16 cellular contexts compared by ENCODE assay signal in the genomic region with DNA sequence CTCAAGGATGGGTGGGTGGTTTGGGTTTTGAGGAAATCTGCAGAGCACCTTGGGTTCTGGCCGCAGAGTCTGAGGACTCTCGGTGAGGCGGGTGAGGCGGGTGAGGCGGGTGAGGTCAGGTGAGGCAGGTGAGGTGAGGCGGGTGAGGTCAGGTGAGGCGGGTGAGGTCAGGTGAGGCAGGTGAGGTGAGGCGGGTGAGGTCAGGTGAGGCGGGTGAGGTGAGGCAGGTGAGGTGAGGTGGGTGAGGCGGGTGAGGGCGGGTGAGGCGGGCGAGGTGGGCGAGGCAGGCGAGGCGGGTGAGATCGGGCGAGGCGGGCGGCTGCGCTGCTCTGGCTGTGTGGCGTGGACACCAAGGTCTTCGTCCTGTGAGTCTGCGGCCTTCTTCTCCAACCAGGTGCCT. TPM values are rescaled to one million over a fixed set of nuclear protein-coding genes. Genes with fewer than 3 reads are reported as not detected.
DNase-seq lines count a peak whose midpoint lies in the region; ATAC-seq, FAIRE-seq and TF ChIP-seq lines count a peak whose summit lies in the region.
"Had no signal": no experiment of that assay in that cellular context is flagged by ENCODE, and none has a peak within 500 bp of the region (broad histone marks: within the 10 kb centered on the region; RNA-seq: fewer than 3 reads in every experiment).

No MANE protein-coding gene starts in this region.

- 5 to 50% (median 34%) methylated on average over 8 to 14 of the region's 24 CpGs for WGBS in small intestine, 3 donors

- peak overlapping the region in 10 of 11 experiments; percentile 70 to 86 (median 80); a peak in 12 of 22 replicates for H3K9ac ChIP-seq in BLaER1 treated with 17β-estradiol and CSF1 and Interleukin-3, amounts not matched to agents 10 nM and 100 nM
- no peak overlapping the region for H3K9ac ChIP-seq in PC-3 (ENCODE audit: low read length)

- peak; percentile 35 for ATAC-seq in esophagus mucosa
- no peak for ATAC-seq in activated naive CD8-positive, alpha-beta T cell treated with anti-CD3 and anti-CD28 coated beads, Interleukin-2, amount 50 U/mL, for 24 hours
- no peak for ATAC-seq in activated T-helper 17 cell treated with anti-CD3 and anti-CD28 coated beads, Interleukin-2, amount 50 U/mL, for 72 hours (replicated peaks)
- ATAC-seq in PC-3: no peak
- ATAC-seq: CD8-positive, alpha-beta T cell; GM23338; Right ventricle myocardium inferior had no signal

- H3K27me3 Mint-ChIP-seq in activated naive CD8-positive, alpha-beta T cell treated with anti-CD3 and anti-CD28 coated beads, Interleukin-2, amount 50 U/mL, for 24 hours: no peaks in the 10 kb centered on the region
- H3K27me3 Mint-ChIP-seq in activated T-helper 17 cell treated with anti-CD3 and anti-CD28 coated beads, Interleukin-2, amount 50 U/mL, for 72 hours: no peaks in the 10 kb centered on the region

- no peak for TF ChIP-seq POLR2A in Peyer's patch (IDR thresholded peaks at IDR 0.05)

- FAIRE-seq in small intestine (lab: Jason Lieb, UNC): no peak
- FAIRE-seq: D721Med had no signal

- no peaks in the 10 kb centered on the region for H3K9me3 ChIP-seq in BLaER1 treated with 17β-estradiol and CSF1 and Interleukin-3, amounts not matched to agents 10 nM and 100 nM (replicated peaks in 1 of 11)
- H3K9me3 ChIP-seq in Peyer's patch: no peaks in the 10 kb centered on the region
- no peaks in the 10 kb centered on the region for H3K9me3 ChIP-seq in small intestine (ENCODE audit: control insufficient read depth, low read depth)
- H3K9me3 ChIP-seq in PC-3 (ENCODE audit: low read length): no peaks in the 10 kb centered on the region

- no peaks in the 10 kb centered on the region for H3F3A ChIP-seq in PC-3 (ENCODE audit: low read length, unreplicated experiment)

- peaks cover 23% of the 10 kb centered on the region for H3K4me1 Mint-ChIP-seq in activated naive CD8-positive, alpha-beta T cell treated with anti-CD3 and anti-CD28 coated beads, Interleukin-2, amount 50 U/mL, for 24 hours
- H3K4me1 Mint-ChIP-seq in activated T-helper 17 cell treated with anti-CD3 and anti-CD28 coated beads, Interleukin-2, amount 50 U/mL, for 72 hours: peaks cover 14% of the 10 kb centered on the region
- H3K4me1 Mint-ChIP-seq: GM23338 had no signal

- no TSS peak for BruUV-seq in PC-3 (replicated peaks; lab: Mats Ljungman, UMichigan)

- peaks cover 67 to 87% (median 80%) of the 10 kb centered on the region in 11 experiments for H3K36me3 ChIP-seq in BLaER1 treated with 17β-estradiol and CSF1 and Interleukin-3, amounts not matched to agents 10 nM and 100 nM
- peaks cover 0 to 74% (median 0%) of the 10 kb centered on the region in 3 donors for H3K36me3 ChIP-seq in Peyer's patch
- H3K36me3 ChIP-seq in small intestine (ENCODE audit: control insufficient read depth in 2 of 2, insufficient read depth in 2 of 2, low read length in 2 of 2): peaks cover 18 to 21% of the 10 kb centered on the region in 2 donors
- H3K36me3 ChIP-seq in PC-3 (ENCODE audit: low read depth, low read length): no peaks in the 10 kb centered on the region; the same call in 1 of the 2 replicates

- H4K20me1 ChIP-seq in BLaER1 treated with 17β-estradiol and CSF1 and Interleukin-3, amounts not matched to agents 10 nM and 100 nM: peaks cover 0 to 33% (median 4%) of the 10 kb centered on the region in 11 experiments; a peak in 7 of 22 replicates
- H4K20me1 ChIP-seq in PC-3 (ENCODE audit: low read length): no peaks in the 10 kb centered on the region

- H3K4me2 ChIP-seq in BLaER1 treated with 17β-estradiol and CSF1 and Interleukin-3, amounts not matched to agents 10 nM and 100 nM: peak overlapping the region in 2 of 11 experiments; percentile 89 to 92; a peak in 3 of 22 replicates
- no peak overlapping the region for H3K4me2 ChIP-seq in PC-3 (ENCODE audit: low read length)
- H3K4me2 ChIP-seq: GM23338 had no signal

- DNase-seq in Peyer's patch (peak in 2 of 3 donors; percentile 74 to 84), small intestine (peak; percentile 71), PC-3 (no peak)
- DNase-seq in activated naive CD8-positive, alpha-beta T cell treated with anti-CD3 and anti-CD28 coated beads, Interleukin-2, amount 50 U/mL, for 24 hours: no peak
- DNase-seq: CD8-positive, alpha-beta T cell; DMS79 treated with DMSO at 0.1 percent for 48 hours; GDM1; NCI-H1048; NCI-H345; NCI-H69 had no signal

- no peak overlapping the region for H2AFZ ChIP-seq in PC-3 (ENCODE audit: low read length)
- H2AFZ ChIP-seq: GM23338 had no signal

- no peaks in the 10 kb centered on the region for H3K79me2 ChIP-seq in PC-3 (ENCODE audit: low read length)

- no peaks in the 10 kb centered on the region for H3K27me3 ChIP-seq in BLaER1 treated with 17β-estradiol and CSF1 and Interleukin-3, amounts not matched to agents 10 nM and 100 nM
- H3K27me3 ChIP-seq in Peyer's patch (no peaks in the 10 kb centered on the region), small intestine (ENCODE audit: control insufficient read depth in 2 of 2, insufficient read depth in 2 of 2, low read length in 2 of 2) (no peaks in the 10 kb centered on the region), PC-3 (ENCODE audit: low read length) (no peaks in the 10 kb centered on the region)

- intact Hi-C loops in PC-3 (cut with micrococcal nuclease): no loop called here

- no peaks in the 10 kb centered on the region for H3K9me3 Mint-ChIP-seq in activated naive CD8-positive, alpha-beta T cell treated with anti-CD3 and anti-CD28 coated beads, Interleukin-2, amount 50 U/mL, for 24 hours
- no peaks in the 10 kb centered on the region for H3K9me3 Mint-ChIP-seq in activated T-helper 17 cell treated with anti-CD3 and anti-CD28 coated beads, Interleukin-2, amount 50 U/mL, for 72 hours
- H3K9me3 Mint-ChIP-seq: CD8-positive, alpha-beta T cell; GM23338 had no signal

- POLR2A ChIA-PET in PC-3 (lab: Charles Lee; ENCODE audit: unreplicated experiment): no interaction called here

- TF ChIP-seq CTCF in Peyer's patch (IDR thresholded peaks at IDR 0.05) (no peak), PC-3 (conservative IDR thresholded peaks at IDR 0.05; ENCODE audit: low read depth, low read length) (no peak)

- no peak overlapping the region for H3K4me3 Mint-ChIP-seq in activated naive CD8-positive, alpha-beta T cell treated with anti-CD3 and anti-CD28 coated beads, Interleukin-2, amount 50 U/mL, for 24 hours
- no peak overlapping the region for H3K4me3 Mint-ChIP-seq in activated T-helper 17 cell treated with anti-CD3 and anti-CD28 coated beads, Interleukin-2, amount 50 U/mL, for 72 hours
- H3K4me3 Mint-ChIP-seq: CD8-positive, alpha-beta T cell; GM23338 had no signal

- H3K9me2 ChIP-seq in PC-3 (replicated peaks; ENCODE audit: low read length): no peaks in the 10 kb centered on the region

- CTCF ChIA-PET in PC-3 (lab: Charles Lee): no interaction called here

- H3K36me3 Mint-ChIP-seq in activated naive CD8-positive, alpha-beta T cell treated with anti-CD3 and anti-CD28 coated beads, Interleukin-2, amount 50 U/mL, for 24 hours (ENCODE audit: low read depth): peaks cover 28% of the 10 kb centered on the region
- peaks cover 61% of the 10 kb centered on the region for H3K36me3 Mint-ChIP-seq in activated T-helper 17 cell treated with anti-CD3 and anti-CD28 coated beads, Interleukin-2, amount 50 U/mL, for 72 hours (ENCODE audit: low read depth)

- H3K27ac Mint-ChIP-seq in activated naive CD8-positive, alpha-beta T cell treated with anti-CD3 and anti-CD28 coated beads, Interleukin-2, amount 50 U/mL, for 24 hours: no peak overlapping the region
- H3K27ac Mint-ChIP-seq in activated T-helper 17 cell treated with anti-CD3 and anti-CD28 coated beads, Interleukin-2, amount 50 U/mL, for 72 hours: no peak overlapping the region
- H3K27ac Mint-ChIP-seq: GM23338 had no signal

- peaks cover 35 to 64% (median 48%) of the 10 kb centered on the region in 10 experiments for H3K4me1 ChIP-seq in BLaER1 treated with 17β-estradiol and CSF1 and Interleukin-3, amounts not matched to agents 10 nM and 100 nM
- H3K4me1 ChIP-seq in Peyer's patch: peaks cover 5 to 22% (median 12%) of the 10 kb centered on the region in 4 donors
- peaks cover 0 to 7% of the 10 kb centered on the region in 2 donors for H3K4me1 ChIP-seq in small intestine (ENCODE audit: control insufficient read depth in 2 of 2, insufficient read depth in 1 of 2, low read depth in 1 of 2, low read length in 1 of 2)
- no peaks in the 10 kb centered on the region for H3K4me1 ChIP-seq in PC-3 (ENCODE audit: insufficient read depth, low read length)

- H3K4me3 ChIP-seq in BLaER1 treated with 17β-estradiol and CSF1 and Interleukin-3, amounts not matched to agents 10 nM and 100 nM: no peak overlapping the region
- H3K4me3 ChIP-seq in Peyer's patch (no peak overlapping the region), small intestine (ENCODE audit: low read depth in 1 of 2, low read length in 2 of 2) (no peak overlapping the region), PC-3 (ENCODE audit: low read length) (no peak overlapping the region)
- H3K4me3 ChIP-seq: GM23338 had no signal

- peak overlapping the region; percentile 65 to 96 (median 92); a peak in 21 of 22 replicates for H3K27ac ChIP-seq in BLaER1 treated with 17β-estradiol and CSF1 and Interleukin-3, amounts not matched to agents 10 nM and 100 nM
- peak overlapping the region in 3 of 4 donors; percentile 24 to 78 (median 46) for H3K27ac ChIP-seq in Peyer's patch
- peak overlapping the region in 1 of 2 donors; percentile 87 for H3K27ac ChIP-seq in small intestine (ENCODE audit: low read depth in 1 of 2, low read length in 1 of 2)
- no peak overlapping the region for H3K27ac ChIP-seq in PC-3 (ENCODE audit: low read length)

RNA-seq across cellular contexts. Expression of a gene that starts 24.1 kb away (rescaled TPM):
- total RNA-seq in Peyer's patch (1,000 to 10,000 TPM; 1,597 to 3,276 (median 2,603) TPM), esophagus mucosa (2,146 TPM), PC-3 (2014; rRNA removed) (3,236 and 3,323 TPM in 2 replicates)
- 1,000 to 10,000 TPM; 3,166 to 8,355 (median 7,366) TPM for polyA plus RNA-seq in small intestine
- 1,000 to 10,000 TPM; 2,683 to 3,154 TPM for total RNA-seq in activated T-helper 17 cell treated with anti-CD3 and anti-CD28 coated beads, Interleukin-2, amount 50 U/mL, for 72 hours

RNA-seq across cellular contexts. Expression of a gene that starts 28.2 kb away (rescaled TPM):
- total RNA-seq in Peyer's patch (100 to 1,000 TPM; 242 to 461 (median 378) TPM), esophagus mucosa (48.0 TPM), PC-3 (2014; rRNA removed) (94.3 and 106 TPM in 2 replicates)
- 100 to 1,000 TPM in 2 of 3 donors, 10 to 100 TPM in 1; 89.1 to 245 (median 222) TPM for polyA plus RNA-seq in small intestine
- total RNA-seq in activated T-helper 17 cell treated with anti-CD3 and anti-CD28 coated beads, Interleukin-2, amount 50 U/mL, for 72 hours: 100 to 1,000 TPM; 115 to 135 TPM

RNA-seq across cellular contexts. Expression of a gene that starts 39.2 kb away (rescaled TPM):
- 10 to 100 TPM in 3 of 4 donors, 1 to 10 TPM in 1; 7.4 to 48.7 (median 13.5) TPM for total RNA-seq in Peyer's patch
- total RNA-seq in esophagus mucosa: 1.0 TPM
- 10 to 100 TPM in 1 of 3 donors, 1 to 10 TPM in 1, under 1 TPM in 1; 0.22 to 20.3 (median 1.9) TPM for polyA plus RNA-seq in small intestine
- total RNA-seq in activated T-helper 17 cell treated with anti-CD3 and anti-CD28 coated beads, Interleukin-2, amount 50 U/mL, for 72 hours: 10 to 100 TPM; 11.1 to 44.7 TPM
- 29.7 and 49.2 TPM in 2 replicates for total RNA-seq in PC-3 (2014; rRNA removed)
- total RNA-seq: Right ventricle myocardium inferior had no signal

RNA-seq across cellular contexts. Expression of a gene that starts 46.0 kb away (rescaled TPM):
- total RNA-seq in Peyer's patch (100 to 1,000 TPM; 177 to 227 (median 211) TPM), esophagus mucosa (81.1 TPM), PC-3 (2014; rRNA removed) (65.0 and 92.6 TPM in 2 replicates)
- 10 to 100 TPM; 48.4 to 72.1 (median 59.0) TPM for polyA plus RNA-seq in small intestine
- 100 to 1,000 TPM; 166 to 178 TPM for total RNA-seq in activated T-helper 17 cell treated with anti-CD3 and anti-CD28 coated beads, Interleukin-2, amount 50 U/mL, for 72 hours

Comparison
In these comparisons a context has a peak if more than half of its experiments do, and no peak if none do; other contexts are left out.
1. DNase-seq: peak in Peyer's patch (2 of 3) and small intestine (single experiment); none in activated naive CD8-positive, alpha-beta T cell treated with anti-CD3 and anti-CD28 coated beads, Interleukin-2, amount 50 U/mL, for 24 hours (single experiment) and PC-3 (single experiment).